ENCODE assay signal across 8 cellular contexts in the genomic region with DNA sequence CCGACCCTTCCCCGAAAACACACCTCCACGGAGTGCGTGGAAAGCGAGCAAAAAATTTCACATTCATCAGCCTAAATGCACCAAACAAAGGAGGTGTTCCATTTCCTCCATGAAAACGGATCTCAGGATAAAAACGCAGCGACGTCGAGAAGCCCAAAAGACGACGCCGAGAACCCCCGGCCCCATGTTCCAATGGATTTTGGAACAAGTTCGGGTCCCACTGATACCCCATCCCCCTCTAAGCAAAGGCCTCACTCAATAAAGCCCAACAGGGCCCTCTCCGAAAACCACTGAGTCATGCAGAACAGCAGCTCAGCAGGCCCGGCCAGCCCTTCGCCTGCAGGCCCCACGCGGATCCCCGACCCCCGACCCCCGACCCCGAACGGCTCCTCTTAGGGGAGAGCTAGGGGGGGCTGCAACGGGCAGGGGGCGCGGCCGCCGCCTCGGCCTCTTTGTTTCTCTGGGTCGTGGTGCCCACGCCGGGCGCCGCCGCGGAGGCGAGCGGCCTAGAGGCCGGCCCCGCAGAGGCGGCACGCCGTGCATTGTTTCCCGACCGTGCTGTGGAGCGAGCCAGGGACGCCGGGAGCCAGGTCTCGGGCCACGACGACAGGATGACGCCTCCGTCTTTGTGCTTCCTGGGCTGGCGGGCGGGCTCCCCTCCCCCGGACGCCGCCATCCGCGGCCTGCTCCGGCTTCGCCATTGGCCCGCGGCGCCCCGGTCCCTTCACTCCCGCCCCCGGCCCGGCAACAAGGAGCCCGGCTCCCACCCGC. TPM values are rescaled to one million over a fixed set of nuclear protein-coding genes. Genes with fewer than 3 reads are reported as not detected.
DNase-seq lines count a peak whose midpoint lies in the region; ATAC-seq and TF ChIP-seq lines count a peak whose summit lies in the region.

No MANE protein-coding gene starts in this region.

- peaks cover 46% of the 10 kb centered on the region for H3K4me1 Mint-ChIP-seq in neural progenitor cell

- peaks cover 2% of the 10 kb centered on the region for H3K9me3 Mint-ChIP-seq in neural progenitor cell

- H3K27me3 Mint-ChIP-seq in neural progenitor cell (ENCODE audit: insufficient read depth, low read depth), result peaks cover 4% of the 10 kb centered on the region

- POLR2A ChIA-PET in BJ (lab: Charles Lee), result interaction anchor here (0.5 to 2.0 kb wide), 7 partner anchors 75 to 1410 kb away, joined by 3 to 18 read pairs (median 5); no protein-coding TSS in a partner anchor
- POLR2A ChIA-PET in Panc1 (lab: Charles Lee), result interaction anchor here (0.5 to 1.2 kb wide), 9 partner anchors 33 to 364 kb away, joined by 3 to 8 read pairs (median 4); no protein-coding TSS in a partner anchor

- H3F3A ChIP-seq in neural progenitor cell (ENCODE audit: low read depth), result peaks cover 9% of the 10 kb centered on the region

- peak overlapping the region; percentile 93 for H3K9ac ChIP-seq in neural progenitor cell

- H3K36me3 Mint-ChIP-seq in neural progenitor cell, result peaks cover 28% of the 10 kb centered on the region

- H3K4me3 ChIP-seq in BJ (ENCODE audit: low read depth, low read length) (peak overlapping the region; percentile 91), Panc1 (ENCODE audit: low read depth in 2 of 2, low read length in 2 of 2) (peak overlapping the region; percentile 85 to 88), foreskin fibroblast (ENCODE audit: low read depth in 1 of 2, low read length in 2 of 2) (peak overlapping the region; percentile 65 to 92), neural progenitor cell (peak overlapping the region; percentile 93)

- ATAC-seq in HG03135 (IDR thresholded peaks at IDR 0.05; ENCODE audit: unreplicated experiment), result peak; percentile 45
- peak; percentile 50 for ATAC-seq in Panc1

- H3K27ac ChIP-seq in Panc1 (ENCODE audit: low read length) (peak overlapping the region; percentile 93), neural progenitor cell (peak overlapping the region; percentile 88), substantia nigra (ENCODE audit: low read depth, low read length, poor library complexity, severe bottlenecking) (peak overlapping the region; percentile 99)

- H3K27me3 ChIP-seq in BJ (ENCODE audit: control insufficient read depth, insufficient read depth, low read length), result no peaks in the 10 kb centered on the region
- H3K27me3 ChIP-seq in Panc1 (ENCODE audit: control insufficient read depth, insufficient read depth, low read length), result no peaks in the 10 kb centered on the region
- H3K27me3 ChIP-seq in neural progenitor cell, result peaks cover 10% of the 10 kb centered on the region

- H2AFZ ChIP-seq in neural progenitor cell (replicated peaks), result no peak overlapping the region

- CTCF ChIA-PET in BJ (lab: Yijun Ruan, JAX), result no interaction called here
- CTCF ChIA-PET in Panc1 (lab: Charles Lee), result interaction anchor here (0.6 kb wide), 1 partner anchor 84 kb away, joined by 7 read pairs; no protein-coding TSS in a partner anchor

- H3K9me3 ChIP-seq in Panc1 (ENCODE audit: control insufficient read depth, insufficient read depth, low read depth, low read length) (no peaks in the 10 kb centered on the region), neural progenitor cell (ENCODE audit: low read depth) (no peaks in the 10 kb centered on the region)

- H3K36me3 ChIP-seq in BJ (ENCODE audit: control insufficient read depth, insufficient read depth, low read length) (peaks cover 7% of the 10 kb centered on the region; the same call in 1 of the 2 replicates), Panc1 (ENCODE audit: control insufficient read depth, insufficient read depth, low read length) (peaks cover 28% of the 10 kb centered on the region), neural progenitor cell (peaks cover 12% of the 10 kb centered on the region)

- peaks cover 59% of the 10 kb centered on the region for H3K79me2 ChIP-seq in neural progenitor cell (ENCODE audit: low read depth)

- DNase-seq in BJ (ENCODE audit: low read depth) (no peak), Panc1 (ENCODE audit: low read depth, low spot score) (no peak), activated gamma-delta T cell (lab: John Stamatoyannopoulos, UW) (peak; percentile 63), foreskin fibroblast (peak; percentile 36 to 65), neural progenitor cell (ENCODE audit: low spot score) (peak; percentile 72), substantia nigra (lab: John Stamatoyannopoulos, UW) (peak in 46 of 49 donors; percentile 13 to 83 (median 56))

- in situ Hi-C loops in GM18951 (cut with MboI; ENCODE audit: low sequenced_read_pairs, unreplicated experiment), result no loop called here
- in situ Hi-C loops in Panc1 (cut with HindIII; ENCODE audit: low pct_unique_long_range_greater_than_20kb, low sequenced_read_pairs), result no loop called here

- peaks cover 49% of the 10 kb centered on the region for H4K20me1 ChIP-seq in neural progenitor cell (ENCODE audit: low read depth)

- H3K27ac Mint-ChIP-seq in neural progenitor cell, result peak overlapping the region; percentile 93

- TF ChIP-seq POLR2A in GM18951 (IDR thresholded peaks at IDR 0.05; ENCODE audit: extremely low read depth, insufficient read depth, insufficient read length), result peak; percentile 25

- H3K4me2 ChIP-seq in neural progenitor cell, result peak overlapping the region; percentile 94

- intact Hi-C loops in Panc1 (cut with micrococcal nuclease; ENCODE audit: unreplicated experiment), result loop anchor here (5.0 kb wide), 2 partner anchors 163 to 228 kb away; no protein-coding TSS in a partner anchor

- peak overlapping the region; percentile 97 for H3K4me3 Mint-ChIP-seq in neural progenitor cell

- TF ChIP-seq CTCF in BJ (IDR thresholded peaks at IDR 0.05; ENCODE audit: insufficient read depth, low read depth, low read length), result no peak
- TF ChIP-seq CTCF in Panc1 (IDR thresholded peaks at IDR 0.05), result no peak
- TF ChIP-seq CTCF in foreskin fibroblast (IDR thresholded peaks at IDR 0.05; ENCODE audit: low read depth, low read length), result no peak
- TF ChIP-seq CTCF in neural progenitor cell (IDR thresholded peaks at IDR 0.05), result no peak

- H3K4me1 ChIP-seq in Panc1 (ENCODE audit: control insufficient read depth, insufficient read depth, low read length), result peaks cover 10% of the 10 kb centered on the region
- H3K4me1 ChIP-seq in neural progenitor cell, result peaks cover 31% of the 10 kb centered on the region

- no TSS peak for BruUV-seq in Panc1 (replicated peaks; lab: Mats Ljungman, UMichigan)

RNA-seq across cellular contexts. Expression of gene ZFAND5, which starts 0.9 kb away (rescaled TPM):
- 172 and 222 TPM in 2 replicates for polyA plus RNA-seq in BJ (2011; rRNA removed)
- polyA minus RNA-seq in BJ (2011; rRNA and poly(A)+ RNA removed), result 73.6 and 94.0 TPM in 2 replicates
- 185 TPM for total RNA-seq in Panc1 (2021; ENCODE audit: unreplicated experiment)
- polyA plus RNA-seq in Panc1 (2012; ENCODE audit: insufficient read length), result 113 TPM
- total RNA-seq in neural progenitor cell (ENCODE audit: low replicate concordance), result 119 and 162 TPM in 2 replicates

Comparison
In these comparisons a context has a peak if more than half of its experiments do, and no peak if none do; other contexts are left out.
1. DNase-seq: peak in activated gamma-delta T cell (single experiment), foreskin fibroblast (2 of 2), neural progenitor cell (single experiment) and substantia nigra (46 of 49); none in BJ (single experiment) and Panc1 (single experiment).
2. Peak in every context shown above with its lines, with median percentiles within 50 percentile points of each other: H3K4me3 ChIP-seq and H3K27ac ChIP-seq.